10 cellular contexts compared by ENCODE assay signal in genomic region chr11:64760759-64761417, GRCh38. TPM values are rescaled to one million over a fixed set of nuclear protein-coding genes. Genes with fewer than 3 reads are reported as not detected.
A peak's percentile ranks its signal among the peaks of the same experiment; 100 is the strongest.
DNase-seq lines count a peak whose midpoint lies in the region; ATAC-seq and TF ChIP-seq lines count a peak whose summit lies in the region.
"Had no signal": no experiment of that assay in that cellular context is flagged by ENCODE, and none has a peak within 500 bp of the region (broad histone marks: within the 10 kb centered on the region; RNA-seq: fewer than 3 reads in every experiment).

No MANE protein-coding gene starts in this region.

- no peak overlapping the region for H4K91ac ChIP-seq in H9 (ENCODE audit: insufficient read length, low read depth, low read length)

- no peaks in the 10 kb centered on the region for H3K79me2 ChIP-seq in H9 (ENCODE audit: insufficient read depth, low read length)

- no peak overlapping the region for H3K4me2 ChIP-seq in H9 (ENCODE audit: insufficient read depth, insufficient read length, low read length)

- H3K23ac ChIP-seq in H9 (ENCODE audit: insufficient read length, low read depth, low read length), result no peak overlapping the region

- no peak overlapping the region for H2BK12ac ChIP-seq in H9 (ENCODE audit: insufficient read length, low read depth, low read length)

- H3K23me2 ChIP-seq in H9 (ENCODE audit: insufficient read length, low read depth, low read length, poor library complexity, severe bottlenecking), result no peaks in the 10 kb centered on the region

- H3K14ac ChIP-seq in H9 (ENCODE audit: insufficient read depth, low read length), result no peak overlapping the region

- no peak overlapping the region for H3K4ac ChIP-seq in H9 (ENCODE audit: low read depth, low read length)

- H3K4me3 ChIP-seq in gastroesophageal sphincter (no peak overlapping the region), gastrocnemius medialis (peak overlapping the region in 2 of 4 donors; percentile 11 to 65)

- peak overlapping the region in 2 of 3 experiments; percentile 91 to 96; a peak in 4 of 7 replicates for H3K27ac Mint-ChIP-seq in H9
- peak overlapping the region; percentile 96 for H3K27ac Mint-ChIP-seq in T-helper 1 cell treated with Interleukin-12 subunit alpha and Interleukin-12 subunit beta and Interleukin-4 antibody, amounts not matched to agents 30 μg/mL and 1 μg/mL, for 36 hours

- TF ChIP-seq EP300 in gastroesophageal sphincter (IDR thresholded peaks at IDR 0.05), result no peak

- no peak overlapping the region for H2BK20ac ChIP-seq in H9 (ENCODE audit: low read depth, low read length, poor library complexity, severe bottlenecking)

- peaks cover 13 to 38% (median 31%) of the 10 kb centered on the region in 3 experiments; a peak in 6 of 7 replicates for H3K36me3 Mint-ChIP-seq in H9 (ENCODE audit: insufficient read depth in 1 of 3, low read depth in 3 of 3)
- H3K36me3 Mint-ChIP-seq in T-helper 1 cell treated with Interleukin-12 subunit alpha and Interleukin-12 subunit beta and Interleukin-4 antibody, amounts not matched to agents 30 μg/mL and 1 μg/mL, for 36 hours (ENCODE audit: low read depth), result peaks cover 45% of the 10 kb centered on the region

- no peak overlapping the region for H3K18ac ChIP-seq in H9 (ENCODE audit: insufficient read length, low read depth, low read length)

- no peaks in the 10 kb centered on the region for H3K9me3 ChIP-seq in H9 (ENCODE audit: control insufficient read depth, low read depth, low read length)
- H3K9me3 ChIP-seq in gastroesophageal sphincter, result no peaks in the 10 kb centered on the region
- no peaks in the 10 kb centered on the region for H3K9me3 ChIP-seq in gastrocnemius medialis

- H3K36me3 ChIP-seq in gastroesophageal sphincter (peaks cover 0 to 43% of the 10 kb centered on the region in 2 donors), gastrocnemius medialis (peaks cover 0 to 21% of the 10 kb centered on the region in 2 donors)

- peaks cover 64 to 75% of the 10 kb centered on the region in 2 experiments for H3K4me1 Mint-ChIP-seq in H9
- H3K4me1 Mint-ChIP-seq in T-helper 1 cell treated with Interleukin-12 subunit alpha and Interleukin-12 subunit beta and Interleukin-4 antibody, amounts not matched to agents 30 μg/mL and 1 μg/mL, for 36 hours (ENCODE audit: low read depth), result peaks cover 52% of the 10 kb centered on the region

- in situ Hi-C loops in gastrocnemius medialis (cut with MboI; ENCODE audit: low sequenced_read_pairs in 4 of 4), result no loop called here

- H3K27me3 Mint-ChIP-seq in H9 (ENCODE audit: low read depth), result no peaks in the 10 kb centered on the region; the same call in 1 of the 2 replicates
- H3K27me3 Mint-ChIP-seq in T-helper 1 cell treated with Interleukin-12 subunit alpha and Interleukin-12 subunit beta and Interleukin-4 antibody, amounts not matched to agents 30 μg/mL and 1 μg/mL, for 36 hours (ENCODE audit: low read depth), result no peaks in the 10 kb centered on the region

- no peak overlapping the region for H2AK5ac ChIP-seq in H9 (ENCODE audit: insufficient read length, low read length)

- intact Hi-C loops in gastrocnemius medialis (cut with DNase I; ENCODE audit: low total_unique reads), result no loop called here

- no peaks in the 10 kb centered on the region for H3K27me3 ChIP-seq in H9 (ENCODE audit: insufficient read depth, low read length)
- no peaks in the 10 kb centered on the region for H3K27me3 ChIP-seq in gastroesophageal sphincter
- H3K27me3 ChIP-seq in gastrocnemius medialis, result no peaks in the 10 kb centered on the region

- ATAC-seq in gastroesophageal sphincter, result no peak
- ATAC-seq in gastrocnemius medialis, result peak; percentile 9 to 22
- ATAC-seq in HG03571 (IDR thresholded peaks at IDR 0.05; ENCODE audit: unreplicated experiment), result no peak

- H3K9me3 Mint-ChIP-seq in H9, result no peaks in the 10 kb centered on the region; a peak in 1 of 5 replicates
- H3K9me3 Mint-ChIP-seq in T-helper 1 cell treated with Interleukin-12 subunit alpha and Interleukin-12 subunit beta and Interleukin-4 antibody, amounts not matched to agents 30 μg/mL and 1 μg/mL, for 36 hours, result no peaks in the 10 kb centered on the region

- no peak for TF ChIP-seq CTCF in H9 (conservative IDR thresholded peaks at IDR 0.05)
- no peak for TF ChIP-seq CTCF in gastroesophageal sphincter (IDR thresholded peaks at IDR 0.05)
- no peak for TF ChIP-seq CTCF in gastrocnemius medialis (IDR thresholded peaks at IDR 0.05 in 4 of 5, conservative IDR thresholded peaks at IDR 0.05 in 1 of 5)

- no peak overlapping the region for H2BK15ac ChIP-seq in H9 (ENCODE audit: low read depth, low read length)

- H3K4me1 ChIP-seq in H9 (ENCODE audit: insufficient read depth, low read length) (peaks cover 4% of the 10 kb centered on the region; the same call in 1 of the 2 replicates), gastroesophageal sphincter (peaks cover 7 to 82% (median 56%) of the 10 kb centered on the region in 3 donors), gastrocnemius medialis (peaks cover 86 to 96% of the 10 kb centered on the region in 2 donors)

- no peak overlapping the region for H2AFZ ChIP-seq in H9 (ENCODE audit: low read length)

- H3K9ac ChIP-seq in H9 (ENCODE audit: extremely low read depth, insufficient read length, low read length), result no peak overlapping the region

- DNase-seq in H9 (no peak), gastrocnemius medialis (peak in 1 of 2 donors; percentile 73), SHP77 (lab: John Stamatoyannopoulos, UW) (no peak), NCI-H146 treated with DMSO at 0.1 percent for 48 hours (lab: John Stamatoyannopoulos, UW; ENCODE audit: unreplicated experiment) (no peak), CD1c-positive myeloid dendritic cell (ENCODE audit: extremely low spot score) (no peak)
- DNase-seq: activated CD4-positive, CD25-positive, alpha-beta regulatory T cell had no signal

- TF ChIP-seq POLR2A in gastroesophageal sphincter (IDR thresholded peaks at IDR 0.05) (no peak), gastrocnemius medialis (IDR thresholded peaks at IDR 0.05) (no peak)

- H4K8ac ChIP-seq in H9 (replicated peaks; ENCODE audit: insufficient read length, low read depth, low read length), result no peak overlapping the region

- H3K79me1 ChIP-seq in H9 (ENCODE audit: insufficient read depth, low read depth, low read length, poor library complexity, severe bottlenecking), result no peaks in the 10 kb centered on the region

- H2BK120ac ChIP-seq in H9 (ENCODE audit: low read depth, low read length, poor library complexity, severe bottlenecking), result no peak overlapping the region

- H4K20me1 ChIP-seq in H9 (ENCODE audit: control insufficient read depth, insufficient read depth, insufficient read length), result no peaks in the 10 kb centered on the region

- WGBS in H9 (ENCODE audit: extremely low coverage, insufficient read length, low lambda C conversion rate), result no CpG with 5 or more reads among the region's 7 CpGs
- WGBS in gastroesophageal sphincter (ENCODE audit: low coverage in 1 of 2), 2 donors, result 36% methylated on average over 7 of the region's 7 CpGs; no CpG with 5 or more reads in 1 of the 2 donors

- H4K5ac ChIP-seq in H9 (ENCODE audit: insufficient read length, low read depth, low read length), result no peak overlapping the region

- H3K4me3 Mint-ChIP-seq in H9, result peak overlapping the region in 1 of 2 experiments; percentile 51; a peak in 2 of 5 replicates
- peak overlapping the region; percentile 55 for H3K4me3 Mint-ChIP-seq in T-helper 1 cell treated with Interleukin-12 subunit alpha and Interleukin-12 subunit beta and Interleukin-4 antibody, amounts not matched to agents 30 μg/mL and 1 μg/mL, for 36 hours

- no peak overlapping the region for H3K56ac ChIP-seq in H9 (ENCODE audit: insufficient read length, low read depth, low read length)

- no peak overlapping the region for H3K27ac ChIP-seq in H9 (ENCODE audit: insufficient read length, low read depth, low read length)
- peak overlapping the region in 3 of 4 donors; percentile 86 for H3K27ac ChIP-seq in gastroesophageal sphincter
- peak overlapping the region; percentile 91 to 99 (median 94) for H3K27ac ChIP-seq in gastrocnemius medialis

- H2BK5ac ChIP-seq in H9 (ENCODE audit: insufficient read length, low read length), result no peak overlapping the region

- no peak overlapping the region for H3T11ph ChIP-seq in H9 (ENCODE audit: low read length)

RNA-seq across cellular contexts. Expression of gene PYGM, which starts 1.1 kb away (rescaled TPM):
- 3.6 TPM in 2 replicates for total RNA-seq in H9 (2021)
- 10 to 100 TPM; 10.5 to 55.2 (median 32.8) TPM for total RNA-seq in gastroesophageal sphincter
- total RNA-seq in gastrocnemius medialis, result 1,000 to 10,000 TPM in 3 of 4 donors, 100 to 1,000 TPM in 1; 881 to 2,858 (median 1,836) TPM

RNA-seq across cellular contexts. Expression of gene RASGRP2, which starts 16.9 kb away (rescaled TPM):
- 24.0 and 26.9 TPM in 2 replicates for total RNA-seq in H9 (2021)
- total RNA-seq in gastroesophageal sphincter, result 10 to 100 TPM; 34.5 to 84.9 (median 41.1) TPM
- 10 to 100 TPM in 1 of 4 donors, 1 to 10 TPM in 3; 2.9 to 10.9 (median 7.1) TPM for total RNA-seq in gastrocnemius medialis
- total RNA-seq: NCI-H460 had no signal

RNA-seq across cellular contexts. Expression of gene SF1, which starts 17.5 kb away (rescaled TPM):
- total RNA-seq in H9 (2021) (514 and 528 TPM in 2 replicates), gastroesophageal sphincter (100 to 1,000 TPM; 187 to 314 (median 253) TPM), gastrocnemius medialis (100 to 1,000 TPM; 171 to 249 (median 193) TPM)

RNA-seq across cellular contexts. Expression of gene NRXN2, which starts 37.9 kb away (rescaled TPM):
- total RNA-seq in H9 (2021) (3.9 and 4.8 TPM in 2 replicates), gastroesophageal sphincter (10 to 100 TPM in 1 of 4 donors, 1 to 10 TPM in 3; 3.4 to 25.4 (median 5.0) TPM), gastrocnemius medialis (1 to 10 TPM in 2 of 4 donors, under 1 TPM in 2; 0.15 to 6.2 (median 1.8) TPM)

RNA-seq across cellular contexts. Expression of gene MAP4K2, which starts 42.1 kb away (rescaled TPM):
- total RNA-seq in H9 (2021) (21.6 and 24.7 TPM in 2 replicates), gastroesophageal sphincter (10 to 100 TPM; 17.6 to 24.0 (median 19.6) TPM), gastrocnemius medialis (10 to 100 TPM in 1 of 4 donors, 1 to 10 TPM in 3; 4.3 to 14.8 (median 6.2) TPM)

Comparison
In these comparisons a context has a peak if more than half of its experiments do, and no peak if none do; other contexts are left out.
1. ATAC-seq: peak in gastrocnemius medialis (2 of 2); none in gastroesophageal sphincter (single experiment) and HG03571 (single experiment).
2. RNA of gene PYGM, which starts 1.1 kb away (total RNA-seq): 881 to 2,858 TPM in gastrocnemius medialis; 10.5 to 55.2 TPM in gastroesophageal sphincter and 3.6 TPM in H9; every median in the first group is over 10 times any median in the second.